31 cellular contexts compared by ENCODE assay signal in the genomic region with DNA sequence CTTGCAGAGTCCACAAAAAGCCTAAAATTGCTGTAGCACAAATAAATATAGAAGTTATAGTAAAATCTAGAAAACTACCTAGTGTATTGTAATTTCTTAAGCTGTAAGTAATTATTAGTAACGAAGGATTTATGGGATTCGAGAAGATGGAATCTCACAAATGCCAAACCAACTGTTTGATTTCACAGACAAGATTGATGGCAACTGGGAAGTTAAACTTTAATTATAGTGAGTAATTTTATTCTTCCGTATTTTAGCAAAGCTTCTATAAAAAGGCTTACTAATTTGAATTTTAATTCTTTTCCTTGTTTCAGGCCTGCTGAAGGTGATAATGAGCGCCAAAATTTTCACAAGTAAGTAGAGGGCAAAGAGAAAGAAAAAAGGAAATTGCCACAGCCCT.
"Had no signal": no experiment of that assay in that cellular context is flagged by ENCODE, and none has a peak within 500 bp of the region (broad histone marks: within the 10 kb centered on the region; RNA-seq: fewer than 3 reads in every experiment).

No MANE protein-coding gene starts in this region.

- H3K4me3 ChIP-seq: esophagus muscularis mucosa, gastrocnemius medialis, heart left ventricle had no signal

- H3K36me3 ChIP-seq: esophagus muscularis mucosa, gastrocnemius medialis, heart left ventricle, WERI-Rb-1 had no signal

- H3K4me1 ChIP-seq: esophagus muscularis mucosa, foreskin keratinocyte, gastrocnemius medialis had no signal

- FAIRE-seq: astrocyte, colon had no signal

- H3K27ac ChIP-seq: esophagus muscularis mucosa, foreskin keratinocyte, gastrocnemius medialis, heart left ventricle, WERI-Rb-1 had no signal

- DNase-seq: activated B cell treated with CpG ODN at 0.5 μM for 24 hours; activated CD4-positive, alpha-beta T cell treated with anti-CD3 and anti-CD28 coated beads for 48 hours; activated CD4-positive, alpha-beta T cell treated with anti-CD3 and anti-CD28 coated beads, Interleukin-2, amount 50 U/mL, for 1 hour; activated CD4-positive, alpha-beta T cell treated with anti-CD3 and anti-CD28 coated beads, Interleukin-2, amount 50 U/mL, for 48 hours; activated CD8-positive, alpha-beta memory T cell treated with anti-CD3 and anti-CD28 coated beads for 24 hours; activated CD8-positive, alpha-beta T cell treated with anti-CD3 and anti-CD28 coated beads for 36 hours; activated effector memory CD4-positive, alpha-beta T cell treated with Interleukin-2 at 50 U/mL for 16 hours; activated gamma-delta T cell treated with Interleukin-2 at 50 U/mL for 16 hours; activated naive CD4-positive, alpha-beta T cell treated with anti-CD3 and anti-CD28 coated beads, Interleukin-2, amount 50 U/mL, for 16 hours; activated naive CD4-positive, alpha-beta T cell treated with Interleukin-2 at 50 U/mL for 16 hours; activated T-cell treated with anti-CD3 and anti-CD28 coated beads, Interleukin-2, amount 50 U/mL, for 4 hours; amniotic stem cell; anterior cingulate cortex; caudate nucleus; cortex of kidney; dermis blood vessel endothelial cell; effector CD4-positive, alpha-beta T cell; effector memory CD8-positive, alpha-beta T cell; erythroblast; foreskin keratinocyte; gastrocnemius medialis; glutamatergic neuron; heart left ventricle; T-helper 17 cell; T1000; WERI-Rb-1 had no signal

- H3K27me3 ChIP-seq: esophagus muscularis mucosa, gastrocnemius medialis, heart left ventricle had no signal

- ATAC-seq: activated CD4-positive, CD25-positive, alpha-beta regulatory T cell treated with anti-CD3 and anti-CD28 coated beads, Interleukin-2, amount 50 U/mL, for 24 hours; activated CD8-positive, alpha-beta T cell treated with anti-CD3 and anti-CD28 coated beads for 36 hours; activated T-cell treated with anti-CD3 and anti-CD28 coated beads, Interleukin-2, amount 50 U/mL, for 4 hours; activated T-helper 17 cell treated with anti-CD3 and anti-CD28 coated beads, Interleukin-2, amount 50 U/mL, for 72 hours; effector memory CD8-positive, alpha-beta T cell; foreskin keratinocyte; gastrocnemius medialis; heart left ventricle; T-helper 17 cell had no signal

- H3K9me3 ChIP-seq: esophagus muscularis mucosa, gastrocnemius medialis, heart left ventricle had no signal
